Comparison of ENCODE assay signal across 34 cellular contexts in the genomic region with DNA sequence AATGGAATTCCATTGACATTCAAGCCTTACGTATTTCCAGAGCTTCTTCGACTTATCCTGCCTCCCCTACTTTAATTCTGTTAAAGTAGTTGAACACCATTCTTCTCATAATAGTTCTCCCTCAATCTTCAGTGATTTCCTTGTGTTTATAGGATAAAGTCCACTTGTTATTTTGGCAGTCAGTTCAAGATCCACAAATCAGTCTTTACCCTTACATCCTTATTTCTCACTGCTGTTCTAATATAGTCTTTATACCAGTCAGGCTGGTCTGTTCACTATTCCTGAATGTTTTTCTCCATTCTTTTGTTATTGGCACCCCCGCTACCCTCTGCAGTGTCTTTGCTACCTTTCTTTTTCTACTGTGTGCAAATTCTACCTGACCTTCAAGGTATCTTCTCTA.
"Had no signal": no experiment of that assay in that cellular context is flagged by ENCODE, and none has a peak within 500 bp of the region (broad histone marks: within the 10 kb centered on the region; RNA-seq: fewer than 3 reads in every experiment).

No MANE protein-coding gene starts in this region.

- H3K9me2 ChIP-seq: SK-N-SH had no signal

- ATAC-seq: activated T-cell treated with anti-CD3 and anti-CD28 coated beads, Interleukin-2, amount 50 U/mL, for 4 hours; PC-3 had no signal

- H3K36me3 ChIP-seq: brain microvascular endothelial cell, Peyer's patch, SJSA1 had no signal

- DNase-seq: activated B cell treated with CpG ODN at 0.5 μM for 24 hours; activated CD4-positive, alpha-beta memory T cell treated with anti-CD3 and anti-CD28 coated beads for 36 hours; activated CD4-positive, alpha-beta T cell treated with anti-CD3 and anti-CD28 coated beads for 4 hours; activated CD4-positive, alpha-beta T cell treated with anti-CD3 and anti-CD28 coated beads, Interleukin-2, amount 50 U/mL, for 1 hour; activated CD4-positive, CD25-positive, alpha-beta regulatory T cell treated with anti-CD3 and anti-CD28 coated beads, Interleukin-2, amount 50 U/mL, for 72 hours; activated CD8-positive, alpha-beta memory T cell treated with anti-CD3 and anti-CD28 coated beads, Interleukin-2, amount 50 U/mL, for 4 hours; activated gamma-delta T cell treated with Interleukin-2 at 50 U/mL for 16 hours; activated naive CD4-positive, alpha-beta T cell treated with anti-CD3 and anti-CD28 coated beads for 36 hours; activated naive CD8-positive, alpha-beta T cell treated with anti-CD3 and anti-CD28 coated beads for 36 hours; activated T-cell treated with anti-CD3 and anti-CD28 coated beads for 4 hours; activated T-cell treated with anti-CD3 and anti-CD28 coated beads, Interleukin-2, amount 50 U/mL, for 4 hours; amniotic stem cell; aorta; brain microvascular endothelial cell; Karpas-422; KBM-7; NCI-H1105; NCI-H1417 treated with DMSO at 0.1 percent for 48 hours; NCI-H187 treated with DMSO at 0.1 percent for 48 hours; NCI-H2081 treated with DMSO at 0.1 percent for 48 hours; NCI-H226; NCI-H446 treated with DMSO at 0.1 percent for 48 hours; NCI-H524; NCI-H69; PC-3; Peyer's patch; RPMI8226; SHP77 treated with DMSO at 0.1 percent for 48 hours; SK-N-SH; T-helper 1 cell; T1000 had no signal

- H3K4me2 ChIP-seq: SK-N-SH had no signal

- H3K9me3 Mint-ChIP-seq: activated B cell treated with CpG ODN at 0.5 μM for 24 hours; activated CD4-positive, alpha-beta memory T cell treated with anti-CD3 and anti-CD28 coated beads for 36 hours; activated naive CD4-positive, alpha-beta T cell treated with anti-CD3 and anti-CD28 coated beads for 36 hours; activated naive CD8-positive, alpha-beta T cell treated with anti-CD3 and anti-CD28 coated beads for 36 hours; activated T-cell treated with anti-CD3 and anti-CD28 coated beads, Interleukin-2, amount 50 U/mL, for 4 hours; activated T-helper 1 cell treated with anti-CD3 and anti-CD28 coated beads, Interleukin-12 subunit alpha, Interleukin-12 subunit beta, Interleukin-2, Interleukin-4 antibody, amounts not matched to agents 30 ng/mL and 10 ng/mL and 1 ng/mL, durations not matched to agents 14 hours and 24 hours and 36 hours; IgD-negative memory B cell had no signal

- H3K27me3 ChIP-seq: brain microvascular endothelial cell, Peyer's patch, SJSA1 had no signal

- H3K4me3 ChIP-seq: Peyer's patch, SJSA1 had no signal

- H3K4me3 Mint-ChIP-seq: activated B cell treated with CpG ODN at 0.5 μM for 24 hours; activated CD4-positive, alpha-beta memory T cell treated with anti-CD3 and anti-CD28 coated beads for 36 hours; activated naive CD4-positive, alpha-beta T cell treated with anti-CD3 and anti-CD28 coated beads for 36 hours; activated naive CD8-positive, alpha-beta T cell treated with anti-CD3 and anti-CD28 coated beads for 36 hours; activated T-cell treated with anti-CD3 and anti-CD28 coated beads, Interleukin-2, amount 50 U/mL, for 4 hours; activated T-helper 1 cell treated with anti-CD3 and anti-CD28 coated beads, Interleukin-12 subunit alpha, Interleukin-12 subunit beta, Interleukin-2, Interleukin-4 antibody, amounts not matched to agents 30 ng/mL and 10 ng/mL and 1 ng/mL, durations not matched to agents 14 hours and 24 hours and 36 hours; IgD-negative memory B cell had no signal

- H3K4me1 ChIP-seq: Peyer's patch had no signal

- H3K27me3 Mint-ChIP-seq: activated B cell treated with CpG ODN at 0.5 μM for 24 hours; activated CD4-positive, alpha-beta memory T cell treated with anti-CD3 and anti-CD28 coated beads for 36 hours; activated naive CD8-positive, alpha-beta T cell treated with anti-CD3 and anti-CD28 coated beads for 36 hours; IgD-negative memory B cell had no signal

- H3K36me3 Mint-ChIP-seq: activated CD4-positive, alpha-beta memory T cell treated with anti-CD3 and anti-CD28 coated beads for 36 hours; activated naive CD8-positive, alpha-beta T cell treated with anti-CD3 and anti-CD28 coated beads for 36 hours had no signal

- H3K27ac ChIP-seq: brain microvascular endothelial cell, Peyer's patch, SJSA1 had no signal

- H3K27ac Mint-ChIP-seq: activated B cell treated with CpG ODN at 0.5 μM for 24 hours; activated CD4-positive, alpha-beta memory T cell treated with anti-CD3 and anti-CD28 coated beads for 36 hours; activated naive CD4-positive, alpha-beta T cell treated with anti-CD3 and anti-CD28 coated beads for 36 hours; activated naive CD8-positive, alpha-beta T cell treated with anti-CD3 and anti-CD28 coated beads for 36 hours; activated T-helper 1 cell treated with anti-CD3 and anti-CD28 coated beads, Interleukin-12 subunit alpha, Interleukin-12 subunit beta, Interleukin-2, Interleukin-4 antibody, amounts not matched to agents 30 ng/mL and 10 ng/mL and 1 ng/mL, durations not matched to agents 14 hours and 24 hours and 36 hours; IgD-negative memory B cell had no signal
